21 cellular contexts compared by ENCODE assay signal in the genomic region with DNA sequence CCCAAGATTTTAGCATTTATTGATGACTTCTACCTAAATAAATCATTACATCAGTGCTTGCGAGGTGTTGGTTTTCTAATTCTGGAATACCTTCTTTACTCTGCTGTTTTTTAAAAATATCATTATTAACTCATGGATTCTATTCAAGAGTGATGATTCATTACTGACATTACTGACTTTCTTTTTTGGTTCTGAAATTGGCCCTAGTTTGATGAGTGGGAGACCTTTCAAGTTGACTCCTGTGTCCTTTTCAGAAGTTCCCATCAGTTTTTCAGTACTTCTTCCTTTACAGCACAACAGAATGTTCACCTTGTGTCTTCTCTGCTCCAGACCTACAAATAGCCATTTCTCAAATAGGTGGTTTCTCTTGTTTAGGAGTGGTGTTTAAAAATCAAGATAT.
DNase-seq lines count a peak whose midpoint lies in the region; ATAC-seq, FAIRE-seq and TF ChIP-seq lines count a peak whose summit lies in the region.
"Had no signal": no experiment of that assay in that cellular context is flagged by ENCODE, and none has a peak within 500 bp of the region (broad histone marks: within the 10 kb centered on the region; RNA-seq: fewer than 3 reads in every experiment).

No MANE protein-coding gene starts in this region.

- no peaks in the 10 kb centered on the region for H3K79me2 ChIP-seq in keratinocyte (ENCODE audit: control insufficient read depth, insufficient read depth, low read length)
- peaks cover 81% of the 10 kb centered on the region for H3K79me2 ChIP-seq in hepatocyte

- H2AFZ ChIP-seq in keratinocyte (ENCODE audit: control insufficient read depth, low read length): no peak overlapping the region
- H2AFZ ChIP-seq in hepatocyte: no peak overlapping the region

- 100% methylated on average over 1 of the region's 1 CpG for WGBS in hepatocyte (ENCODE audit: low lambda C conversion rate, missing lambda C conversion rate)

- H3K27ac ChIP-seq in keratinocyte (ENCODE audit: control insufficient read depth, insufficient read depth, low read length) (no peak overlapping the region), hepatocyte (no peak overlapping the region)
- H3K27ac ChIP-seq: 22Rv1, foreskin keratinocyte, lower lobe of right lung, prostate gland, suprapubic skin had no signal

- FAIRE-seq in keratinocyte (lab: Jason Lieb, UNC): peak; percentile 55
- FAIRE-seq: endometrium, GM12891 had no signal

- TF ChIP-seq CTCF in keratinocyte (optimal IDR thresholded peaks at IDR 0.05 in 1 of 3, IDR thresholded peaks at IDR 0.05 in 1 of 3, conservative IDR thresholded peaks at IDR 0.05 in 1 of 3; ENCODE audit: extremely low read depth in 1 of 3, insufficient read depth in 2 of 3, low read length in 3 of 3) (no peak), hepatocyte (IDR thresholded peaks at IDR 0.05; ENCODE audit: poor library complexity) (no peak)

- no peak for DNase-seq in activated CD4-positive, CD25-positive, alpha-beta regulatory T cell (lab: John Stamatoyannopoulos, UW)
- DNase-seq in keratinocyte (ENCODE audit: low read depth, low spot score) (no peak), KG1 (lab: John Stamatoyannopoulos, UW) (no peak), D341Med (ENCODE audit: low spot score) (no peak), hepatocyte (ENCODE audit: low spot score) (no peak)
- DNase-seq: amniotic stem cell; foreskin keratinocyte; Kasumi-1; lower lobe of right lung; naive thymus-derived CD4-positive, alpha-beta T cell; NCI-H2171 treated with DMSO at 0.1 percent for 48 hours; T-helper 1 cell had no signal

- H3K9ac ChIP-seq in keratinocyte (ENCODE audit: control insufficient read depth, extremely low read depth, insufficient read depth, low read length): no peak overlapping the region

- H3K36me3 ChIP-seq in keratinocyte (ENCODE audit: control insufficient read depth in 2 of 2, extremely low read depth in 1 of 2, insufficient read depth in 2 of 2, low read length in 2 of 2) (no peaks in the 10 kb centered on the region), hepatocyte (replicated peaks; ENCODE audit: insufficient read depth, low read depth) (no peaks in the 10 kb centered on the region)
- H3K36me3 ChIP-seq: lower lobe of right lung, prostate gland, suprapubic skin had no signal

- peak; percentile 28 to 38 for ATAC-seq in activated CD4-positive, CD25-positive, alpha-beta regulatory T cell treated with anti-CD3 and anti-CD28 coated beads, Interleukin-2, amount 50 U/mL, for 24 hours
- ATAC-seq in GM21390 (IDR thresholded peaks at IDR 0.05; ENCODE audit: unreplicated experiment): peak; percentile 68
- ATAC-seq in HG03025 (IDR thresholded peaks at IDR 0.05; ENCODE audit: low FRiP score, unreplicated experiment): peak; percentile 77
- ATAC-seq: foreskin keratinocyte; lower lobe of right lung; naive thymus-derived CD4-positive, alpha-beta T cell; WTC11 had no signal

- H3K9me2 ChIP-seq in hepatocyte (replicated peaks; ENCODE audit: insufficient read depth): no peaks in the 10 kb centered on the region

- H3K27me3 ChIP-seq in keratinocyte (ENCODE audit: control insufficient read depth, extremely low read depth, insufficient read depth, low read length) (no peaks in the 10 kb centered on the region), hepatocyte (no peaks in the 10 kb centered on the region)
- H3K27me3 ChIP-seq: foreskin keratinocyte, suprapubic skin had no signal

- no peaks in the 10 kb centered on the region for H3K9me1 ChIP-seq in keratinocyte (ENCODE audit: control insufficient read depth, extremely low read depth, insufficient read depth, low read length)

- H3K4me3 ChIP-seq in keratinocyte (ENCODE audit: control insufficient read depth in 2 of 3, extremely low read depth in 1 of 3, insufficient read depth in 2 of 3, low read depth in 1 of 3, low read length in 3 of 3) (no peak overlapping the region), hepatocyte (no peak overlapping the region)
- H3K4me3 ChIP-seq: lower lobe of right lung, prostate gland, suprapubic skin had no signal

- dilution Hi-C loops in keratinocyte (cut with MboI; ENCODE audit: extremely low pct_ligation_motif_present, low sequenced_read_pairs): no loop called here

- H3K4me1 ChIP-seq in keratinocyte (ENCODE audit: control insufficient read depth, extremely low read depth, insufficient read depth, low read length) (peaks cover 5% of the 10 kb centered on the region), hepatocyte (ENCODE audit: insufficient read depth) (no peaks in the 10 kb centered on the region)
- H3K4me1 ChIP-seq: foreskin keratinocyte, prostate gland, suprapubic skin had no signal

- no peaks in the 10 kb centered on the region for H3K9me3 ChIP-seq in keratinocyte (ENCODE audit: control insufficient read depth, low read depth, low read length)
- no peaks in the 10 kb centered on the region for H3K9me3 ChIP-seq in hepatocyte (ENCODE audit: low read depth)
- H3K9me3 ChIP-seq: lower lobe of right lung, prostate gland, suprapubic skin had no signal

- H4K20me1 ChIP-seq in keratinocyte (ENCODE audit: control insufficient read depth, extremely low read depth, insufficient read depth, low read length): no peaks in the 10 kb centered on the region
- no peaks in the 10 kb centered on the region for H4K20me1 ChIP-seq in hepatocyte (ENCODE audit: insufficient read depth, poor library complexity, severe bottlenecking)

- H3K4me2 ChIP-seq in keratinocyte (ENCODE audit: control insufficient read depth, extremely low read depth, insufficient read depth, low read depth, low read length) (no peak overlapping the region), hepatocyte (no peak overlapping the region)
